In genomic region chr3:33019981-33020380, GRCh38 we compare ENCODE assay signal across 16 cellular contexts.
A peak's percentile ranks its signal among the peaks of the same experiment; 100 is the strongest.
DNase-seq lines count a peak whose midpoint lies in the region; ATAC-seq and TF ChIP-seq lines count a peak whose summit lies in the region.
"Had no signal": no experiment of that assay in that cellular context is flagged by ENCODE, and none has a peak within 500 bp of the region (broad histone marks: within the 10 kb centered on the region; RNA-seq: fewer than 3 reads in every experiment).

No MANE protein-coding gene starts in this region.

- no peaks in the 10 kb centered on the region for H3K9me3 ChIP-seq in CD4-positive, alpha-beta T cell (ENCODE audit: control insufficient read depth, low read length)
- H3K9me3 ChIP-seq in suprapubic skin: no peaks in the 10 kb centered on the region
- H3K9me3 ChIP-seq: Peyer's patch had no signal

- H3K9me3 Mint-ChIP-seq in activated CD4-positive, alpha-beta T cell treated with anti-CD3 and anti-CD28 coated beads, Interleukin-2, amount 10 ng/mL, durations not matched to agents 7 days and 5 days: no peaks in the 10 kb centered on the region
- no peaks in the 10 kb centered on the region for H3K9me3 Mint-ChIP-seq in CD4-positive, alpha-beta T cell
- no peaks in the 10 kb centered on the region for H3K9me3 Mint-ChIP-seq in activated CD4-positive, alpha-beta memory T cell treated with anti-CD3 and anti-CD28 coated beads for 36 hours

- H3K27ac ChIP-seq in CD4-positive, alpha-beta T cell (ENCODE audit: low read depth, low read length): no peak overlapping the region
- H3K27ac ChIP-seq in brain microvascular endothelial cell (no peak overlapping the region), suprapubic skin (no peak overlapping the region)
- H3K27ac ChIP-seq: GM23248, Peyer's patch had no signal

- no peaks in the 10 kb centered on the region for H3K27me3 Mint-ChIP-seq in activated CD4-positive, alpha-beta T cell treated with anti-CD3 and anti-CD28 coated beads, Interleukin-2, amount 10 ng/mL, durations not matched to agents 7 days and 5 days
- H3K27me3 Mint-ChIP-seq in CD4-positive, alpha-beta T cell: no peaks in the 10 kb centered on the region
- H3K27me3 Mint-ChIP-seq in activated CD4-positive, alpha-beta memory T cell treated with anti-CD3 and anti-CD28 coated beads for 36 hours: no peaks in the 10 kb centered on the region

- peaks cover 75% of the 10 kb centered on the region for H3K36me3 Mint-ChIP-seq in activated CD4-positive, alpha-beta T cell treated with anti-CD3 and anti-CD28 coated beads, Interleukin-2, amount 10 ng/mL, durations not matched to agents 7 days and 5 days (ENCODE audit: low read depth)
- H3K36me3 Mint-ChIP-seq in CD4-positive, alpha-beta T cell (ENCODE audit: low read depth): peaks cover 80% of the 10 kb centered on the region
- peaks cover 62% of the 10 kb centered on the region for H3K36me3 Mint-ChIP-seq in activated CD4-positive, alpha-beta memory T cell treated with anti-CD3 and anti-CD28 coated beads for 36 hours

- CTCF ChIA-PET in activated CD4-positive, alpha-beta T cell treated with anti-CD3 and anti-CD28 coated beads, Interleukin-2, amount 10 ng/mL, durations not matched to agents 7 days and 5 days (lab: Charles Lee): interaction anchor here (0.5 to 1.5 kb wide), 4 partner anchors 20 to 93 kb away, joined by 3 to 4 read pairs (median 4); no protein-coding TSS in a partner anchor
- CTCF ChIA-PET in CD4-positive, alpha-beta T cell (lab: Charles Lee): no interaction called here
- CTCF ChIA-PET in activated CD4-positive, alpha-beta memory T cell treated with anti-CD3 and anti-CD28 coated beads for 36 hours (lab: Charles Lee): interaction anchor here (1.0 to 2.6 kb wide), 8 partner anchors 11 to 125 kb away, joined by 3 to 10 read pairs (median 4); no protein-coding TSS in a partner anchor

- POLR2A ChIA-PET in activated CD4-positive, alpha-beta T cell treated with anti-CD3 and anti-CD28 coated beads, Interleukin-2, amount 10 ng/mL, durations not matched to agents 7 days and 5 days (lab: Charles Lee): no interaction called here
- POLR2A ChIA-PET in CD4-positive, alpha-beta T cell (lab: Charles Lee): interaction anchor here (1.2 to 1.8 kb wide), 4 partner anchors 11 to 41 kb away, joined by 3 to 6 read pairs (median 4); no protein-coding TSS in a partner anchor
- POLR2A ChIA-PET in activated CD4-positive, alpha-beta memory T cell treated with anti-CD3 and anti-CD28 coated beads for 36 hours (lab: Charles Lee): interaction anchor here (1.0 to 2.6 kb wide), 8 partner anchors 12 to 67 kb away, joined by 3 to 20 read pairs (median 6); no protein-coding TSS in a partner anchor

- TF ChIP-seq CTCF in CD4-positive, alpha-beta T cell (IDR thresholded peaks at IDR 0.05): no peak
- TF ChIP-seq CTCF in brain microvascular endothelial cell (IDR thresholded peaks at IDR 0.05; ENCODE audit: low read depth, low read length, missing control alignments) (no peak), suprapubic skin (IDR thresholded peaks at IDR 0.05) (no peak)

- no peak for TF ChIP-seq EP300 in suprapubic skin (IDR thresholded peaks at IDR 0.05)

- H3K4me3 Mint-ChIP-seq in activated CD4-positive, alpha-beta T cell treated with anti-CD3 and anti-CD28 coated beads, Interleukin-2, amount 10 ng/mL, durations not matched to agents 7 days and 5 days: no peak overlapping the region
- peak overlapping the region; percentile 56 for H3K4me3 Mint-ChIP-seq in CD4-positive, alpha-beta T cell
- H3K4me3 Mint-ChIP-seq in activated CD4-positive, alpha-beta memory T cell treated with anti-CD3 and anti-CD28 coated beads for 36 hours: peak overlapping the region; percentile 72

- no peak for TF ChIP-seq POLR2A in suprapubic skin (IDR thresholded peaks at IDR 0.05)

- intact Hi-C loops in CD4-positive, alpha-beta T cell (cut with DNase I, micrococcal nuclease): loop anchor here in 1 of 2 experiments (2.0 to 5.0 kb wide), 2 partner anchors 42 to 51 kb away; no protein-coding TSS in a partner anchor
- intact Hi-C loops in activated CD4-positive, alpha-beta memory T cell treated with anti-CD3 and anti-CD28 coated beads for 36 hours (cut with micrococcal nuclease): no loop called here
- intact Hi-C loops in left colon (cut with DNase I, micrococcal nuclease): no loop called here

- H3K36me3 ChIP-seq in brain microvascular endothelial cell (replicated peaks) (peaks cover 25% of the 10 kb centered on the region), suprapubic skin (peaks cover 55% of the 10 kb centered on the region)

- peak overlapping the region; percentile 33 for H3K27ac Mint-ChIP-seq in activated CD4-positive, alpha-beta T cell treated with anti-CD3 and anti-CD28 coated beads, Interleukin-2, amount 10 ng/mL, durations not matched to agents 7 days and 5 days
- peak overlapping the region; percentile 73 for H3K27ac Mint-ChIP-seq in CD4-positive, alpha-beta T cell
- peak overlapping the region; percentile 90 for H3K27ac Mint-ChIP-seq in activated CD4-positive, alpha-beta memory T cell treated with anti-CD3 and anti-CD28 coated beads for 36 hours

- ATAC-seq in CD4-positive, alpha-beta T cell (ENCODE audit: poor library complexity): no peak
- ATAC-seq in left colon: peak; percentile 36
- no peak for ATAC-seq in GM18909 (IDR thresholded peaks at IDR 0.05; ENCODE audit: poor library complexity, unreplicated experiment)

- in situ Hi-C loops in brain microvascular endothelial cell (cut with HindIII; ENCODE audit: low pct_ligation_motif_present, low sequenced_read_pairs): no loop called here

- no peaks in the 10 kb centered on the region for H3K27me3 ChIP-seq in CD4-positive, alpha-beta T cell (ENCODE audit: control insufficient read depth, insufficient read depth, low read length)
- H3K27me3 ChIP-seq in brain microvascular endothelial cell (replicated peaks): no peaks in the 10 kb centered on the region
- no peaks in the 10 kb centered on the region for H3K27me3 ChIP-seq in suprapubic skin
- H3K27me3 ChIP-seq: Peyer's patch had no signal

- peaks cover 63% of the 10 kb centered on the region for H3K4me1 Mint-ChIP-seq in activated CD4-positive, alpha-beta T cell treated with anti-CD3 and anti-CD28 coated beads, Interleukin-2, amount 10 ng/mL, durations not matched to agents 7 days and 5 days
- H3K4me1 Mint-ChIP-seq in CD4-positive, alpha-beta T cell (ENCODE audit: low read depth): peaks cover 80% of the 10 kb centered on the region
- H3K4me1 Mint-ChIP-seq in activated CD4-positive, alpha-beta memory T cell treated with anti-CD3 and anti-CD28 coated beads for 36 hours (ENCODE audit: low read depth): peaks cover 79% of the 10 kb centered on the region

- WGBS in suprapubic skin: 76% methylated on average over 4 of the region's 4 CpGs

- no peaks in the 10 kb centered on the region for H3K4me1 ChIP-seq in suprapubic skin
- H3K4me1 ChIP-seq: Peyer's patch had no signal

- DNase-seq in activated CD4-positive, alpha-beta T cell treated with anti-CD3 and anti-CD28 coated beads, Interleukin-2, amount 10 ng/mL, durations not matched to agents 7 days and 5 days: no peak
- no peak for DNase-seq in activated CD4-positive, alpha-beta T cell treated with anti-CD3 and anti-CD28 coated beads for 48 hours
- DNase-seq in CD4-positive, alpha-beta T cell: no peak
- DNase-seq in activated CD4-positive, alpha-beta memory T cell treated with anti-CD3 and anti-CD28 coated beads for 36 hours: no peak
- no peak for DNase-seq in left colon
- DNase-seq in brain microvascular endothelial cell: no peak
- no peak for DNase-seq in suprapubic skin (ENCODE audit: low spot score in 2 of 2)
- DNase-seq: AML-193, DMS 273 treated with DMSO at 0.1 percent for 48 hours, GM23248, NCI-H146, NCI-H2107, NCI-H82, Peyer's patch, Right ventricle myocardium superior had no signal

- no peak overlapping the region for H3K4me3 ChIP-seq in brain microvascular endothelial cell (ENCODE audit: low read depth, low read length)
- no peak overlapping the region for H3K4me3 ChIP-seq in suprapubic skin
- H3K4me3 ChIP-seq: GM23248, Peyer's patch had no signal

Comparison
In these comparisons a context has a peak if more than half of its experiments do, and no peak if none do; other contexts are left out.
1. H3K27ac Mint-ChIP-seq: peak in every context shown above with its lines; median percentile 90 in activated CD4-positive, alpha-beta memory T cell treated with anti-CD3 and anti-CD28 coated beads for 36 hours; 73 in CD4-positive, alpha-beta T cell; 33 in activated CD4-positive, alpha-beta T cell treated with anti-CD3 and anti-CD28 coated beads, Interleukin-2, amount 10 ng/mL, durations not matched to agents 7 days and 5 days.